Comparison of ENCODE assay signal across 8 cellular contexts in genomic region chr2:207239222-207239674, GRCh38.
DNase-seq lines count a peak whose midpoint lies in the region; ATAC-seq, FAIRE-seq and TF ChIP-seq lines count a peak whose summit lies in the region.

No MANE protein-coding gene starts in this region.

- no peak for TF ChIP-seq CTCF in epithelial cell of esophagus (IDR thresholded peaks at IDR 0.05; ENCODE audit: insufficient read depth, low read depth, low read length, missing control alignments)
- TF ChIP-seq CTCF in pancreas (IDR thresholded peaks at IDR 0.05), result no peak

- H3K4me1 ChIP-seq in SJCRH30 (peaks cover 11% of the 10 kb centered on the region), pancreas (no peaks in the 10 kb centered on the region)

- ATAC-seq in pancreas (peak in 3 of 4 donors; percentile 68 to 80 (median 75)), GM18519 (IDR thresholded peaks at IDR 0.05; ENCODE audit: low FRiP score, unreplicated experiment) (no peak)

- 70 to 74% methylated on average over 5 of the region's 5 CpGs for WGBS in pancreas, 2 donors

- H3K27me3 ChIP-seq in SJCRH30 (no peaks in the 10 kb centered on the region; the same call in 1 of the 2 replicates), pancreas (no peaks in the 10 kb centered on the region), H7 (ENCODE audit: control insufficient read depth, insufficient read depth, low read length) (no peaks in the 10 kb centered on the region)

- H3K36me3 ChIP-seq in SJCRH30 (no peaks in the 10 kb centered on the region), pancreas (no peaks in the 10 kb centered on the region), H7 (replicated peaks; ENCODE audit: control insufficient read depth, insufficient read depth, low read length) (no peaks in the 10 kb centered on the region)

- H3K9me3 ChIP-seq in SJCRH30 (replicated peaks) (no peaks in the 10 kb centered on the region), pancreas (no peaks in the 10 kb centered on the region)

- DNase-seq in CD1c-positive myeloid dendritic cell (ENCODE audit: extremely low spot score), result peak; percentile 82
- DNase-seq in SJCRH30, result peak; percentile 41 to 42
- DNase-seq in epithelial cell of esophagus (ENCODE audit: low read depth), result peak; percentile 100
- peak in 1 of 6 donors; percentile 14 for DNase-seq in pancreas
- no peak for DNase-seq in substantia nigra (lab: John Stamatoyannopoulos, UW)
- DNase-seq in NCI-H1694 treated with DMSO at 0.1 percent for 48 hours (lab: John Stamatoyannopoulos, UW), result no peak
- DNase-seq in H7, result no peak

- intact Hi-C loops in pancreas (cut with DNase I), result no loop called here

- H3K27ac ChIP-seq in SJCRH30 (no peak overlapping the region), pancreas (no peak overlapping the region), substantia nigra (ENCODE audit: low read depth, low read length, poor library complexity, severe bottlenecking) (no peak overlapping the region)

- H3K4me3 ChIP-seq in SJCRH30 (no peak overlapping the region), epithelial cell of esophagus (ENCODE audit: low read length) (no peak overlapping the region), pancreas (no peak overlapping the region), H7 (ENCODE audit: insufficient read depth, low read depth, low read length) (no peak overlapping the region)

- no peak for FAIRE-seq in pancreas (lab: Jason Lieb, UNC)

Comparison
In these comparisons a context has a peak if more than half of its experiments do, and no peak if none do; other contexts are left out.
1. DNase-seq: peak in CD1c-positive myeloid dendritic cell (single experiment), SJCRH30 (2 of 2) and epithelial cell of esophagus (single experiment); none in substantia nigra (0 of 49), NCI-H1694 treated with DMSO at 0.1 percent for 48 hours (single experiment) and H7 (single experiment).